In the genomic region with DNA sequence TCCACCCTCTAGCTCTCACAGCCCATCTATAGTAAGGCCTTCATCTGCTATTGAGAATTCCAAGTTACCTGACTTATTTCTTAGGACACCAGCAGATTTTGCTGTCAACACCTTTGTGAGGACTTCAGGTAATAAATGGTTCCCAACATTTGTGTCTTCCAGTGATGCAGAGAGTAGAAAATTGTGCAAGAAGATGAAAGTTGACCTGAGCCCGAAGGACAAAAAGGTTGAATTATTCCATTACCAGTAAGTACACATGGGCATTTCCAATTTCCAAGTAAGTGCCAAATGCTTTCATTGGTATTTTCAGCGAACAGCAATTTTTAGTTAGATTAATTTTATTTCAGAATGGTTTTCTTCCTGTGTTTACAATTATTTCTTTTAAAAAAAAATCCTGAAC, we compare ENCODE assay signal across 25 cellular contexts.
"Had no signal": no experiment of that assay in that cellular context is flagged by ENCODE, and none has a peak within 500 bp of the region (broad histone marks: within the 10 kb centered on the region; RNA-seq: fewer than 3 reads in every experiment).

No MANE protein-coding gene starts in this region.

- H3K9me3 ChIP-seq: esophagus muscularis mucosa, gastrocnemius medialis had no signal

- DNase-seq: activated CD4-positive, alpha-beta memory T cell treated with anti-CD3 and anti-CD28 coated beads, Interleukin-2, amount 10 ng/mL, durations not matched to agents 7 days and 5 days; activated CD4-positive, alpha-beta T cell treated with anti-CD3 and anti-CD28 coated beads for 1 hour; activated CD4-positive, alpha-beta T cell treated with anti-CD3 and anti-CD28 coated beads for 4 hours; activated CD4-positive, alpha-beta T cell treated with anti-CD3 and anti-CD28 coated beads, Interleukin-2, amount 10 ng/mL, durations not matched to agents 7 days and 5 days; activated CD4-positive, alpha-beta T cell treated with anti-CD3 and anti-CD28 coated beads, Interleukin-2, amount 50 U/mL, for 4 hours; activated CD8-positive, alpha-beta memory T cell treated with anti-CD3 and anti-CD28 coated beads, Interleukin-2, amount 50 U/mL, for 48 hours; activated gamma-delta T cell treated with Interleukin-2 at 50 U/mL for 16 hours; activated naive CD4-positive, alpha-beta T cell treated with anti-CD3 and anti-CD28 coated beads, Interleukin-2, amount 50 U/mL, for 16 hours; activated naive CD4-positive, alpha-beta T cell treated with Interleukin-2 at 50 U/mL for 16 hours; activated T-cell treated with anti-CD3 and anti-CD28 coated beads for 4 hours; activated T-cell treated with anti-CD3 and anti-CD28 coated beads, Interleukin-2, amount 50 U/mL, for 24 hours; activated T-cell treated with anti-CD3 and anti-CD28 coated beads, Interleukin-2, amount 50 U/mL, for 72 hours; amniotic stem cell; anterior cingulate cortex; brain microvascular endothelial cell; dorsolateral prefrontal cortex; effector memory CD4-positive, alpha-beta T cell; endodermal cell; erythroblast; foreskin keratinocyte; gastrocnemius medialis; T-helper 1 cell; T-helper 2 cell had no signal

- H3K4me3 ChIP-seq: coronary artery, dorsolateral prefrontal cortex, esophagus muscularis mucosa, gastrocnemius medialis had no signal

- H3K27ac ChIP-seq: brain microvascular endothelial cell, coronary artery, dorsolateral prefrontal cortex, esophagus muscularis mucosa, foreskin keratinocyte, gastrocnemius medialis had no signal

- H3K4me1 ChIP-seq: foreskin keratinocyte had no signal

- H3K27me3 ChIP-seq: brain microvascular endothelial cell, dorsolateral prefrontal cortex, esophagus muscularis mucosa, foreskin keratinocyte had no signal
